ENCODE assay signal across 4 cellular contexts in the genomic region with DNA sequence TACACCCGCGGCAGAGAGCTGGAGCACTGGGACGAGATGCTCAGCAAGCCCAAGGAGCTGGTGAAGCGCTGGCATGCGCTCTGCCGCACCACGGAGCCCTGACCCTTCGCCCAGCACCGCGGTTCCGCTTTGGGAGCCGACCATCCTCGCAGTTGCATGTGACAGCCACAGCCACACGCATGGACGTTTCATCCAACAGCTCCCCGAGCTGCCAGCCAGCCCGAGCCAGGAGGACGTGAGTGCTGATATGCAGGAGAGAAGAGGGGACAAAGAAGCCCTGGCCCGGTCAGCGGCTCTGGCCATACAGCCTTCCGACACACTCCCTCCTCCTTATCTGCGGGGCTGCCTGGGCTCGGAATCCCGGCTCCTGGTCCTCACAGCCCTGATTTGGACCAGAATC. TPM values are rescaled to one million over a fixed set of nuclear protein-coding genes. Genes with fewer than 3 reads are reported as not detected.
"Had no signal": no experiment of that assay in that cellular context is flagged by ENCODE, and none has a peak within 500 bp of the region (broad histone marks: within the 10 kb centered on the region; RNA-seq: fewer than 3 reads in every experiment).

No MANE protein-coding gene starts in this region.

RNA-seq across cellular contexts. Expression of gene GPRIN2, which starts 31.1 kb away (rescaled TPM):
- total RNA-seq: LHCN-M2, MCF 10A, NCI-H460, OCI-LY7 had no signal
